ENCODE assay signal across 28 cellular contexts in genomic region chr12:108424816-108425215, GRCh38.
"Had no signal": no experiment of that assay in that cellular context is flagged by ENCODE, and none has a peak within 500 bp of the region (broad histone marks: within the 10 kb centered on the region; RNA-seq: fewer than 3 reads in every experiment).

No MANE protein-coding gene starts in this region.

- H3K9me3 ChIP-seq: ascending aorta, breast epithelium, colonic mucosa, gastrocnemius medialis had no signal

- H3K27ac Mint-ChIP-seq: activated CD4-positive, alpha-beta memory T cell treated with anti-CD3 and anti-CD28 coated beads for 36 hours; activated CD4-positive, alpha-beta T cell treated with anti-CD3 and anti-CD28 coated beads for 36 hours; activated CD8-positive, alpha-beta memory T cell treated with anti-CD3 and anti-CD28 coated beads, Interleukin-2, amount 10 ng/mL, durations not matched to agents 7 days and 5 days; activated CD8-positive, alpha-beta T cell treated with anti-CD3 and anti-CD28 coated beads, Interleukin-2, amount 10 ng/mL, durations not matched to agents 7 days and 5 days; activated naive CD4-positive, alpha-beta T cell treated with anti-CD3 and anti-CD28 coated beads for 36 hours; activated naive CD4-positive, alpha-beta T cell treated with anti-CD3 and anti-CD28 coated beads, Interleukin-2, amount 50 U/mL, for 24 hours; activated naive CD8-positive, alpha-beta T cell treated with anti-CD3 and anti-CD28 coated beads, Interleukin-2, amount 10 ng/mL, durations not matched to agents 7 days and 5 days; activated T-helper 1 cell treated with anti-CD3 and anti-CD28 coated beads, Interleukin-12 subunit alpha, Interleukin-12 subunit beta, Interleukin-2, Interleukin-4 antibody, amounts not matched to agents 30 ng/mL and 10 ng/mL and 1 ng/mL, durations not matched to agents 14 hours and 24 hours and 36 hours; activated T-helper 2 cell treated with anti-CD3 and anti-CD28 coated beads, Interferon-gamma antibody, Interleukin-2, Interleukin-4, amounts not matched to agents 10 μg/mL and 5 μg/mL and 100 μg/mL, durations not matched to agents 14 hours and 24 hours and 36 hours; endodermal cell had no signal

- H3K27ac ChIP-seq: ascending aorta, breast epithelium, cardiac muscle cell, colonic mucosa, foreskin keratinocyte, gastrocnemius medialis had no signal

- H3K4me1 Mint-ChIP-seq: activated CD4-positive, alpha-beta T cell treated with anti-CD3 and anti-CD28 coated beads for 36 hours; activated CD4-positive, alpha-beta T cell treated with anti-CD3 and anti-CD28 coated beads, Interleukin-2, amount 10 ng/mL, durations not matched to agents 24 days and 14 days; activated CD8-positive, alpha-beta memory T cell treated with anti-CD3 and anti-CD28 coated beads, Interleukin-2, amount 10 ng/mL, durations not matched to agents 7 days and 5 days; activated naive CD4-positive, alpha-beta T cell treated with anti-CD3 and anti-CD28 coated beads, Interleukin-2, amount 50 U/mL, for 24 hours; activated naive CD8-positive, alpha-beta T cell treated with anti-CD3 and anti-CD28 coated beads, Interleukin-2, amount 10 ng/mL, durations not matched to agents 7 days and 5 days had no signal

- H3K27me3 Mint-ChIP-seq: activated CD4-positive, alpha-beta T cell treated with anti-CD3 and anti-CD28 coated beads, Interleukin-2, amount 10 ng/mL, durations not matched to agents 24 days and 14 days; activated CD8-positive, alpha-beta memory T cell treated with anti-CD3 and anti-CD28 coated beads, Interleukin-2, amount 10 ng/mL, durations not matched to agents 7 days and 5 days; activated naive CD8-positive, alpha-beta T cell treated with anti-CD3 and anti-CD28 coated beads, Interleukin-2, amount 10 ng/mL, durations not matched to agents 7 days and 5 days had no signal

- H3K36me3 ChIP-seq: ascending aorta, breast epithelium, cardiac muscle cell, colonic mucosa, gastrocnemius medialis had no signal

- H3K4me3 ChIP-seq: ascending aorta, breast epithelium, cardiac muscle cell, colonic mucosa, gastrocnemius medialis had no signal

- H3K36me3 Mint-ChIP-seq: activated CD4-positive, alpha-beta memory T cell treated with anti-CD3 and anti-CD28 coated beads for 36 hours; activated CD8-positive, alpha-beta memory T cell treated with anti-CD3 and anti-CD28 coated beads, Interleukin-2, amount 10 ng/mL, durations not matched to agents 7 days and 5 days; activated naive CD4-positive, alpha-beta T cell treated with anti-CD3 and anti-CD28 coated beads, Interleukin-2, amount 50 U/mL, for 24 hours; activated naive CD8-positive, alpha-beta T cell treated with anti-CD3 and anti-CD28 coated beads, Interleukin-2, amount 10 ng/mL, durations not matched to agents 7 days and 5 days; brain had no signal

- H3K27me3 ChIP-seq: ascending aorta, breast epithelium, cardiac muscle cell, colonic mucosa, foreskin keratinocyte, gastrocnemius medialis had no signal

- H3K4me1 ChIP-seq: ascending aorta, breast epithelium, colonic mucosa, foreskin keratinocyte, gastrocnemius medialis had no signal

- H3K9me3 Mint-ChIP-seq: activated CD4-positive, alpha-beta memory T cell treated with anti-CD3 and anti-CD28 coated beads for 36 hours; activated CD4-positive, alpha-beta T cell treated with anti-CD3 and anti-CD28 coated beads, Interleukin-2, amount 10 ng/mL, durations not matched to agents 24 days and 14 days; activated naive CD4-positive, alpha-beta T cell treated with anti-CD3 and anti-CD28 coated beads for 36 hours; activated naive CD4-positive, alpha-beta T cell treated with anti-CD3 and anti-CD28 coated beads, Interleukin-2, amount 50 U/mL, for 24 hours; activated naive CD8-positive, alpha-beta T cell treated with anti-CD3 and anti-CD28 coated beads, Interleukin-2, amount 10 ng/mL, durations not matched to agents 7 days and 5 days; activated T-helper 1 cell treated with anti-CD3 and anti-CD28 coated beads, Interleukin-12 subunit alpha, Interleukin-12 subunit beta, Interleukin-2, Interleukin-4 antibody, amounts not matched to agents 30 ng/mL and 10 ng/mL and 1 ng/mL, durations not matched to agents 14 hours and 24 hours and 36 hours; activated T-helper 2 cell treated with anti-CD3 and anti-CD28 coated beads, Interferon-gamma antibody, Interleukin-2, Interleukin-4, amounts not matched to agents 10 μg/mL and 5 μg/mL and 100 μg/mL, durations not matched to agents 14 hours and 24 hours and 36 hours; brain; endodermal cell had no signal

- DNase-seq: activated CD4-positive, alpha-beta memory T cell treated with anti-CD3 and anti-CD28 coated beads for 36 hours; activated CD4-positive, alpha-beta T cell treated with anti-CD3 and anti-CD28 coated beads for 36 hours; activated CD4-positive, alpha-beta T cell treated with anti-CD3 and anti-CD28 coated beads, Interleukin-2, amount 10 ng/mL, durations not matched to agents 24 days and 14 days; activated CD4-positive, CD25-positive, alpha-beta regulatory T cell; activated CD4-positive, CD25-positive, alpha-beta regulatory T cell treated with anti-CD3 and anti-CD28 coated beads, Interleukin-2, amount 50 U/mL, for 72 hours; activated CD8-positive, alpha-beta memory T cell treated with anti-CD3 and anti-CD28 coated beads, Interleukin-2, amount 10 ng/mL, durations not matched to agents 7 days and 5 days; activated CD8-positive, alpha-beta memory T cell treated with anti-CD3 and anti-CD28 coated beads, Interleukin-2, amount 50 U/mL, for 4 hours; activated CD8-positive, alpha-beta T cell treated with anti-CD3 and anti-CD28 coated beads, Interleukin-2, amount 10 ng/mL, durations not matched to agents 7 days and 5 days; activated effector memory CD4-positive, alpha-beta T cell treated with anti-CD3 and anti-CD28 coated beads, Interleukin-2, amount 50 U/mL, for 16 hours; activated naive CD4-positive, alpha-beta T cell treated with anti-CD3 and anti-CD28 coated beads for 36 hours; activated naive CD8-positive, alpha-beta T cell treated with anti-CD3 and anti-CD28 coated beads, Interleukin-2, amount 10 ng/mL, durations not matched to agents 7 days and 5 days; activated T-cell treated with anti-CD3 and anti-CD28 coated beads, Interleukin-2, amount 50 U/mL, for 1 hour; activated T-cell treated with anti-CD3 and anti-CD28 coated beads, Interleukin-2, amount 50 U/mL, for 48 hours; central memory CD4-positive, alpha-beta T cell; cerebellar nuclear complex; colonic mucosa; effector CD8-positive, alpha-beta T cell; foreskin keratinocyte; gastrocnemius medialis; T-helper 2 cell had no signal

- H3K4me3 Mint-ChIP-seq: activated CD4-positive, alpha-beta memory T cell treated with anti-CD3 and anti-CD28 coated beads for 36 hours; activated CD4-positive, alpha-beta T cell treated with anti-CD3 and anti-CD28 coated beads for 36 hours; activated CD4-positive, alpha-beta T cell treated with anti-CD3 and anti-CD28 coated beads, Interleukin-2, amount 10 ng/mL, durations not matched to agents 24 days and 14 days; activated CD8-positive, alpha-beta memory T cell treated with anti-CD3 and anti-CD28 coated beads, Interleukin-2, amount 10 ng/mL, durations not matched to agents 7 days and 5 days; activated CD8-positive, alpha-beta T cell treated with anti-CD3 and anti-CD28 coated beads, Interleukin-2, amount 10 ng/mL, durations not matched to agents 7 days and 5 days; activated naive CD4-positive, alpha-beta T cell treated with anti-CD3 and anti-CD28 coated beads for 36 hours; activated naive CD4-positive, alpha-beta T cell treated with anti-CD3 and anti-CD28 coated beads, Interleukin-2, amount 50 U/mL, for 24 hours; activated naive CD8-positive, alpha-beta T cell treated with anti-CD3 and anti-CD28 coated beads, Interleukin-2, amount 10 ng/mL, durations not matched to agents 7 days and 5 days; activated T-helper 1 cell treated with anti-CD3 and anti-CD28 coated beads, Interleukin-12 subunit alpha, Interleukin-12 subunit beta, Interleukin-2, Interleukin-4 antibody, amounts not matched to agents 30 ng/mL and 10 ng/mL and 1 ng/mL, durations not matched to agents 14 hours and 24 hours and 36 hours; brain; endodermal cell had no signal
